24 cellular contexts compared by ENCODE assay signal in genomic region chr1:56638248-56638647, GRCh38.
"Had no signal": no experiment of that assay in that cellular context is flagged by ENCODE, and none has a peak within 500 bp of the region (broad histone marks: within the 10 kb centered on the region; RNA-seq: fewer than 3 reads in every experiment).

No MANE protein-coding gene starts in this region.

- H3K9me3 Mint-ChIP-seq: endodermal cell; natural killer cell treated with Interleukin-12 subunit alpha and Interleukin-12 subunit beta and Interleukin-15 and Interleukin-18, amount 100 ng/mL, for 72 hours; neural progenitor cell; stimulated activated naive B cell treated with anti-CD40 and anti-IgM and Interleukin-4, amounts not matched to agents 10 μg/mL and 1 μg/mL and 100 μg/mL, for 72 hours; stimulated activated naive CD8-positive, alpha-beta T cell treated with anti-CD3 and anti-CD28 coated beads, Interleukin-15, amount 100 ng/mL, for 72 hours had no signal

- DNase-seq: effector CD4-positive, alpha-beta T cell; endodermal cell; erythroblast; foreskin keratinocyte; head of caudate nucleus; hippocampal formation; left colon; left ventricle myocardium superior; mesenchymal stem cell; midbrain; nucleus accumbens; ovary; sigmoid colon; stimulated activated CD4-positive, alpha-beta T cell treated with anti-CD3 and anti-CD28 coated beads, Interleukin-2, amount 100 ng/mL, for 24 hours; stimulated activated CD4-positive, alpha-beta T cell treated with anti-CD3 and anti-CD28 coated beads, Interleukin-4, amount 100 ng/mL, for 4 hours; stimulated activated naive B cell treated with anti-CD40 and anti-IgM and Interleukin-4, amounts not matched to agents 10 μg/mL and 1 μg/mL and 100 μg/mL, for 72 hours; stimulated activated naive CD8-positive, alpha-beta T cell treated with anti-CD3 and anti-CD28 coated beads, Interleukin-15, amount 100 ng/mL, for 72 hours; testis had no signal

- H3K36me3 ChIP-seq: neural progenitor cell, ovary, right atrium auricular region, sigmoid colon, tibial nerve had no signal

- H3K4me3 Mint-ChIP-seq: endodermal cell; natural killer cell treated with Interleukin-12 subunit alpha and Interleukin-12 subunit beta and Interleukin-15 and Interleukin-18, amount 100 ng/mL, for 72 hours; neural progenitor cell; stimulated activated naive B cell treated with anti-CD40 and anti-IgM and Interleukin-4, amounts not matched to agents 10 μg/mL and 1 μg/mL and 100 μg/mL, for 72 hours; stimulated activated naive CD8-positive, alpha-beta T cell treated with anti-CD3 and anti-CD28 coated beads, Interleukin-15, amount 100 ng/mL, for 72 hours had no signal

- H3K9me3 ChIP-seq: ovary, right atrium auricular region, sigmoid colon, testis, tibial nerve had no signal

- H3K36me3 Mint-ChIP-seq: natural killer cell treated with Interleukin-12 subunit alpha and Interleukin-12 subunit beta and Interleukin-15 and Interleukin-18, amount 100 ng/mL, for 72 hours; neural progenitor cell; stimulated activated naive B cell treated with anti-CD40 and anti-IgM and Interleukin-4, amounts not matched to agents 10 μg/mL and 1 μg/mL and 100 μg/mL, for 72 hours had no signal

- H3K27ac ChIP-seq: foreskin keratinocyte, neural progenitor cell, ovary, right atrium auricular region, sigmoid colon, skin epidermis, testis, tibial nerve had no signal

- H3K4me1 ChIP-seq: foreskin keratinocyte, neural progenitor cell, sigmoid colon, testis had no signal

- H3K27ac Mint-ChIP-seq: endodermal cell; natural killer cell treated with Interleukin-12 subunit alpha and Interleukin-12 subunit beta and Interleukin-15 and Interleukin-18, amount 100 ng/mL, for 72 hours; neural progenitor cell; stimulated activated naive B cell treated with anti-CD40 and anti-IgM and Interleukin-4, amounts not matched to agents 10 μg/mL and 1 μg/mL and 100 μg/mL, for 72 hours; stimulated activated naive CD8-positive, alpha-beta T cell treated with anti-CD3 and anti-CD28 coated beads, Interleukin-15, amount 100 ng/mL, for 72 hours had no signal

- H3K9ac ChIP-seq: neural progenitor cell had no signal

- H3K27me3 Mint-ChIP-seq: stimulated activated naive B cell treated with anti-CD40 and anti-IgM and Interleukin-4, amounts not matched to agents 10 μg/mL and 1 μg/mL and 100 μg/mL, for 72 hours had no signal

- H3K27me3 ChIP-seq: ovary, right atrium auricular region, sigmoid colon, testis, tibial nerve had no signal

- H3K4me3 ChIP-seq: lung, neural progenitor cell, ovary, right atrium auricular region, sigmoid colon, skin epidermis, testis, tibial nerve had no signal

- H3K4me1 Mint-ChIP-seq: endodermal cell; neural progenitor cell; stimulated activated naive B cell treated with anti-CD40 and anti-IgM and Interleukin-4, amounts not matched to agents 10 μg/mL and 1 μg/mL and 100 μg/mL, for 72 hours; stimulated activated naive CD8-positive, alpha-beta T cell treated with anti-CD3 and anti-CD28 coated beads, Interleukin-15, amount 100 ng/mL, for 72 hours had no signal
